Comparison of ENCODE assay signal across 7 cellular contexts in the genomic region with DNA sequence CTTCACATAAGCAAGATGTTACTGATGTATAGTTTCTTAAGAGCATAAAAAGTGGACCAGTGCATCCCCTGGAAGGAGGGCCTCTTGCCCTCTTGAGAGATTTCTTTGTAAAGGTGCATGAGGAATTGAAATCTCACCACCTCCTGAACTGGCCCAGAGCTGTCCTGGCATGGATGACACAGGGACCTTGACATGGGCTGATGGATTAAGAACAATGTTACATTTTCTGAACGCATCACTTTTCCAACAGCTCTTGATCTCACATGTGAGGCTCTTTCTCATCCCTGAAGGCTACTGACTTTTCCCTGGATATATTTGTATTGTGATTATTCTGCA.
"Had no signal": no experiment of that assay in that cellular context is flagged by ENCODE, and none has a peak within 500 bp of the region (broad histone marks: within the 10 kb centered on the region; RNA-seq: fewer than 3 reads in every experiment).

No MANE protein-coding gene starts in this region.

- DNase-seq: activated naive CD4-positive, alpha-beta T cell treated with anti-CD3 and anti-CD28 coated beads, Interleukin-2, amount 50 U/mL, for 16 hours; activated T-cell treated with anti-CD3 and anti-CD28 coated beads, Interleukin-2, amount 50 U/mL, for 1 hour; effector memory CD8-positive, alpha-beta T cell had no signal

- H3K9me3 Mint-ChIP-seq: dendritic cell treated with granulocyte-macrophage colony-stimulating factor and Interleukin-4, amounts not matched to agents 40 ng/mL and 50 ng/mL, for 4 days; effector memory CD8-positive, alpha-beta T cell had no signal

- H3K4me1 ChIP-seq: adrenal gland, gastroesophageal sphincter, tibial nerve had no signal

- H3K27ac ChIP-seq: adrenal gland, gastroesophageal sphincter had no signal

- H3K4me3 Mint-ChIP-seq: dendritic cell treated with granulocyte-macrophage colony-stimulating factor and Interleukin-4, amounts not matched to agents 40 ng/mL and 50 ng/mL, for 4 days; effector memory CD8-positive, alpha-beta T cell had no signal

- H3K36me3 ChIP-seq: adrenal gland, gastroesophageal sphincter, tibial nerve had no signal

- H3K27ac Mint-ChIP-seq: dendritic cell treated with granulocyte-macrophage colony-stimulating factor and Interleukin-4, amounts not matched to agents 40 ng/mL and 50 ng/mL, for 4 days; effector memory CD8-positive, alpha-beta T cell had no signal

- ATAC-seq: effector memory CD8-positive, alpha-beta T cell had no signal

- H3K4me3 ChIP-seq: adrenal gland, gastroesophageal sphincter had no signal

- H3K9me3 ChIP-seq: adrenal gland, gastroesophageal sphincter had no signal

- H3K27me3 ChIP-seq: adrenal gland, gastroesophageal sphincter, tibial nerve had no signal
